Comparison of ENCODE assay signal across 1 cellular context in the genomic region with DNA sequence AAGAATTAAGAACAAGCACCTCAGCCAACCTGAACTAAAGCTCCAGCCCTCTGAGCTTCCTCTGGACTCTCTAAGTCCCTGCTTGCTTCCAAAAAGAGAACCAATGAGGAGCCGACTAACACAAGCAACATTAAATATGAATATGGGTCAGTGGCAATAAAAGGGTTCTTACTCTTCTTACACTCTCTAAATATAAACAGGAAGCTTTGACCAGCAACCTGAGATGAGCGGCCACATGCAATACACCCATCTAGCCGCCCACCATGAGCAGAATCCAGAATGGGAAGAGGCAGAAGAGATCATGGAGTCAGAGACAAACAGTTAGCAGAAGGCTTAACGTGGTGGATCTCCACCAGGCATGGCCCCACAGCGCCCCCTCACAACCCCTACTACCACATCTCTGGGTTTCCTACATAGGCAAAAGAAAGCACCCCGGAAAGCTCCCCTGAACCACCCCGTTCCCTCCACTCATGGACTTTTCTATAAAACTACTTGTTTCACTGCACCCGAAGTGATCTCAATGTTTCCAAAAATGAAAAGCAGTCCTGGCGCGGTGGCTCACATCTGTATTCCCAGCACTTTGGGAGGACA.
TF ChIP-seq lines count a peak whose summit lies in the region.

No MANE protein-coding gene starts in this region.

TF ChIP-seq in GM23338, 12 proteins besides CTCF, POLR2A, EP300 and RAD21 (continued from another document):
- TF ChIP-seq EZH2 (IDR thresholded peaks at IDR 0.05; ENCODE audit: low read depth, unreplicated experiment) (no peak), STAT1 (IDR thresholded peaks at IDR 0.05; ENCODE audit: unreplicated experiment) (no peak), JUNB (IDR thresholded peaks at IDR 0.05; ENCODE audit: unreplicated experiment) (no peak), POLR2AphosphoS5 (IDR thresholded peaks at IDR 0.05; ENCODE audit: low read depth) (no peak)
- TF ChIP-seq, protein P1, sequence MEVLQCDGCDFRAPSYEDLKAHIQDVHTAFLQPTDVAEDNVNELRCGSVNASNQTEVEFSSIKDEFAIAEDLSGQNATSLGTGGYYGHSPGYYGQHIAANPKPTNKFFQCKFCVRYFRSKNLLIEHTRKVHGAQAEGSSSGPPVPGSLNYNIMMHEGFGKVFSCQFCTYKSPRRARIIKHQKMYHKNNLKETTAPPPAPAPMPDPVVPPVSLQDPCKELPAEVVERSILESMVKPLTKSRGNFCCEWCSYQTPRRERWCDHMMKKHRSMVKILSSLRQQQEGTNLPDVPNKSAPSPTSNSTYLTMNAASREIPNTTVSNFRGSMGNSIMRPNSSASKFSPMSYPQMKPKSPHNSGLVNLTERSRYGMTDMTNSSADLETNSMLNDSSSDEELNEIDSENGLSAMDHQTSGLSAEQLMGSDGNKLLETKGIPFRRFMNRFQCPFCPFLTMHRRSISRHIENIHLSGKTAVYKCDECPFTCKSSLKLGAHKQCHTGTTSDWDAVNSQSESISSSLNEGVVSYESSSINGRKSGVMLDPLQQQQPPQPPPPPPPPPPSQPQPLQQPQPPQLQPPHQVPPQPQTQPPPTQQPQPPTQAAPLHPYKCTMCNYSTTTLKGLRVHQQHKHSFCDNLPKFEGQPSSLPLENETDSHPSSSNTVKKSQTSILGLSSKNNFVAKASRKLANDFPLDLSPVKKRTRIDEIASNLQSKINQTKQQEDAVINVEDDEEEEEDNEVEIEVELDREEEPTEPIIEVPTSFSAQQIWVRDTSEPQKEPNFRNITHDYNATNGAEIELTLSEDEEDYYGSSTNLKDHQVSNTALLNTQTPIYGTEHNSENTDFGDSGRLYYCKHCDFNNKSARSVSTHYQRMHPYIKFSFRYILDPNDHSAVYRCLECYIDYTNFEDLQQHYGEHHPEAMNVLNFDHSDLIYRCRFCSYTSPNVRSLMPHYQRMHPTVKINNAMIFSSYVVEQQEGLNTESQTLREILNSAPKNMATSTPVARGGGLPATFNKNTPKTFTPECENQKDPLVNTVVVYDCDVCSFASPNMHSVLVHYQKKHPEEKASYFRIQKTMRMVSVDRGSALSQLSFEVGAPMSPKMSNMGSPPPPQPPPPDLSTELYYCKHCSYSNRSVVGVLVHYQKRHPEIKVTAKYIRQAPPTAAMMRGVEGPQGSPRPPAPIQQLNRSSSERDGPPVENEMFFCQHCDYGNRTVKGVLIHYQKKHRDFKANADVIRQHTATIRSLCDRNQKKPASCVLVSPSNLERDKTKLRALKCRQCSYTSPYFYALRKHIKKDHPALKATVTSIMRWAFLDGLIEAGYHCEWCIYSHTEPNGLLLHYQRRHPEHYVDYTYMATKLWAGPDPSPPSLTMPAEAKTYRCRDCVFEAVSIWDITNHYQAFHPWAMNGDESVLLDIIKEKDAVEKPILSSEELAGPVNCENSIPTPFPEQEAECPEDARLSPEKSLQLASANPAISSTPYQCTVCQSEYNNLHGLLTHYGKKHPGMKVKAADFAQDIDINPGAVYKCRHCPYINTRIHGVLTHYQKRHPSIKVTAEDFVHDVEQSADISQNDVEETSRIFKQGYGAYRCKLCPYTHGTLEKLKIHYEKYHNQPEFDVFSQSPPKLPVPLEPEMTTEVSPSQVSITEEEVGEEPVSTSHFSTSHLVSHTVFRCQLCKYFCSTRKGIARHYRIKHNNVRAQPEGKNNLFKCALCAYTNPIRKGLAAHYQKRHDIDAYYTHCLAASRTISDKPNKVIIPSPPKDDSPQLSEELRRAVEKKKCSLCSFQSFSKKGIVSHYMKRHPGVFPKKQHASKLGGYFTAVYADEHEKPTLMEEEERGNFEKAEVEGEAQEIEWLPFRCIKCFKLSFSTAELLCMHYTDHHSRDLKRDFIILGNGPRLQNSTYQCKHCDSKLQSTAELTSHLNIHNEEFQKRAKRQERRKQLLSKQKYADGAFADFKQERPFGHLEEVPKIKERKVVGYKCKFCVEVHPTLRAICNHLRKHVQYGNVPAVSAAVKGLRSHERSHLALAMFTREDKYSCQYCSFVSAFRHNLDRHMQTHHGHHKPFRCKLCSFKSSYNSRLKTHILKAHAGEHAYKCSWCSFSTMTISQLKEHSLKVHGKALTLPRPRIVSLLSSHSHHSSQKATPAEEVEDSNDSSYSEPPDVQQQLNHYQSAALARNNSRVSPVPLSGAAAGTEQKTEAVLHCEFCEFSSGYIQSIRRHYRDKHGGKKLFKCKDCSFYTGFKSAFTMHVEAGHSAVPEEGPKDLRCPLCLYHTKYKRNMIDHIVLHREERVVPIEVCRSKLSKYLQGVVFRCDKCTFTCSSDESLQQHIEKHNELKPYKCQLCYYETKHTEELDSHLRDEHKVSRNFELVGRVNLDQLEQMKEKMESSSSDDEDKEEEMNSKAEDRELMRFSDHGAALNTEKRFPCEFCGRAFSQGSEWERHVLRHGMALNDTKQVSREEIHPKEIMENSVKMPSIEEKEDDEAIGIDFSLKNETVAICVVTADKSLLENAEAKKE (CRISPR knock-in tag; IDR thresholded peaks at IDR 0.05), result no peak
